ENCODE assay signal across 8 cellular contexts in genomic region chr17:50950002-50950877, GRCh38.
DNase-seq lines count a peak whose midpoint lies in the region; ATAC-seq, FAIRE-seq and TF ChIP-seq lines count a peak whose summit lies in the region.

No MANE protein-coding gene starts in this region.

- peak; percentile 95 to 96 for DNase-seq in A549 (ENCODE audit: low read depth in 1 of 2, low spot score in 1 of 2)
- peak; percentile 77 for DNase-seq in GM13977 (ENCODE audit: low spot score)
- peak; percentile 36 for DNase-seq in NCI-H1092 (lab: John Stamatoyannopoulos, UW)
- peak in 4 of 5 experiments; percentile 17 to 62 (median 22) for DNase-seq in T-helper 2 cell
- peak; percentile 80 to 89 (median 84) for DNase-seq in K562 (ENCODE audit: extremely low read depth in 1 of 4, low spot score in 3 of 4)
- peak; percentile 82 for DNase-seq in hepatocyte (ENCODE audit: low spot score)
- DNase-seq in renal cortical epithelial cell (ENCODE audit: low read depth), result peak; percentile 79

- intact Hi-C loops in K562 (cut with micrococcal nuclease), result loop anchor here (1.0 kb wide), 3 partner anchors 87 to 167 kb away; no protein-coding TSS in a partner anchor

- peak; percentile 87 for FAIRE-seq in A549 (lab: Jason Lieb, UNC)
- FAIRE-seq in K562 (lab: Jason Lieb, UNC), result no peak

- no peaks in the 10 kb centered on the region for H3K36me3 ChIP-seq in K562 (ENCODE audit: control insufficient read depth, insufficient read depth, low read length)
- no peaks in the 10 kb centered on the region for H3K36me3 ChIP-seq in hepatocyte (replicated peaks; ENCODE audit: insufficient read depth, low read depth)

- no peaks in the 10 kb centered on the region for H3K27me3 ChIP-seq in K562 (ENCODE audit: control insufficient read depth in 2 of 2, insufficient read depth in 2 of 2, low read length in 2 of 2)
- no peaks in the 10 kb centered on the region for H3K27me3 ChIP-seq in hepatocyte

- TF ChIP-seq EP300 in A549 (IDR thresholded peaks at IDR 0.05), result no peak
- TF ChIP-seq EP300 in K562 (IDR thresholded peaks at IDR 0.05; ENCODE audit: low read length), result no peak

- no peaks in the 10 kb centered on the region for H3K9me2 ChIP-seq in hepatocyte (replicated peaks; ENCODE audit: insufficient read depth)

- CTCF ChIA-PET in A549 (lab: Yijun Ruan, JAX), result interaction anchor here (0.6 to 28.2 kb wide), 56 partner anchors 8 to 467 kb away, joined by 3 to 1502 read pairs (median 4); partner anchors contain the start of genes NME1, SPATA20 and TOB1
- CTCF ChIA-PET in K562 (lab: Yijun Ruan, JAX; ENCODE audit: low intra/inter-chr PET ratio), result interaction anchor here (1.5 to 1.9 kb wide), 3 partner anchors 86 to 167 kb away, joined by 10 to 15 read pairs (median 11); no protein-coding TSS in a partner anchor

- H3K4me3 ChIP-seq in A549, result 0 out of 3 replicates have a peak overlapping the region, but pooled peaks have one; percentile 3
- peak overlapping the region; percentile 9 for H3K4me3 ChIP-seq in K562
- H3K4me3 ChIP-seq in hepatocyte, result no peak overlapping the region

- ATAC-seq in A549, result peak; percentile 79 to 84
- ATAC-seq in K562, result peak; percentile 93
- ATAC-seq in HG03280 (IDR thresholded peaks at IDR 0.05; ENCODE audit: unreplicated experiment), result no peak

- H3K9me1 ChIP-seq in K562 (ENCODE audit: control insufficient read depth, insufficient read depth, low read length), result no peaks in the 10 kb centered on the region

- POLR2A ChIA-PET in A549 (lab: Yijun Ruan, JAX), result interaction anchor here (0.5 to 18.7 kb wide), 7 partner anchors 15 to 106 kb away, joined by 4 to 648 read pairs (median 4); partner anchors contain the start of gene TOB1
- POLR2A ChIA-PET in K562 (lab: Yijun Ruan, JAX), result interaction anchor here (0.6 to 13.9 kb wide), 11 partner anchors 15 to 256 kb away, joined by 3 to 207 read pairs (median 3); partner anchors contain the start of gene TOB1

- H2AFZ ChIP-seq in K562 (ENCODE audit: low read depth, low read length), result peak overlapping the region; percentile 96
- peak overlapping the region; percentile 32 for H2AFZ ChIP-seq in hepatocyte

- H3K79me2 ChIP-seq in K562 (ENCODE audit: control insufficient read depth, insufficient read depth, low read length) (no peaks in the 10 kb centered on the region), hepatocyte (no peaks in the 10 kb centered on the region)

- TF ChIP-seq CTCF in A549 (IDR thresholded peaks at IDR 0.05), result peak; percentile 99
- TF ChIP-seq CTCF in GM13977 (IDR thresholded peaks at IDR 0.05; ENCODE audit: extremely low read depth, insufficient read depth, missing control alignments), result peak; percentile 89
- TF ChIP-seq CTCF in K562 (IDR thresholded peaks at IDR 0.05 in 2 of 3, conservative IDR thresholded peaks at IDR 0.05 in 1 of 3; ENCODE audit: insufficient read depth in 2 of 3, low read depth in 1 of 3, low read length in 3 of 3), result peak; percentile 88 to 93 (median 92)
- peak; percentile 76 for TF ChIP-seq CTCF in hepatocyte (IDR thresholded peaks at IDR 0.05; ENCODE audit: poor library complexity)

- WGBS in A549 (ENCODE audit: missing lambda C conversion rate), result 5% methylated on average over 21 of the region's 25 CpGs
- WGBS in K562 (ENCODE audit: insufficient coverage, low coverage, missing lambda C conversion rate), result 18% methylated on average over 25 of the region's 25 CpGs
- WGBS in hepatocyte (ENCODE audit: low lambda C conversion rate, missing lambda C conversion rate), result 29% methylated on average over 25 of the region's 25 CpGs

- H4K20me1 ChIP-seq in K562 (replicated peaks; ENCODE audit: control insufficient read depth, insufficient read depth, low read length), result no peaks in the 10 kb centered on the region
- H4K20me1 ChIP-seq in hepatocyte (ENCODE audit: insufficient read depth, poor library complexity, severe bottlenecking), result no peaks in the 10 kb centered on the region

- in situ Hi-C loops in GM13977 (cut with MboI; ENCODE audit: low pct_unique_long_range_greater_than_20kb, low sequenced_read_pairs, unreplicated experiment) (loop anchor here (10.0 kb wide), 1 partner anchor 165 kb away; no protein-coding TSS in a partner anchor), K562 (cut with MboI) (loop anchor here (5.0 to 10.0 kb wide), 2 partner anchors 88 to 405 kb away; partner anchors contain the start of gene SPATA20)

- H3K4me1 ChIP-seq in A549 (peaks cover 77% of the 10 kb centered on the region), K562 (replicated peaks in 1 of 2; ENCODE audit: control insufficient read depth in 2 of 2, insufficient read depth in 2 of 2, low read length in 2 of 2) (peaks cover 46 to 74% of the 10 kb centered on the region in 2 experiments), hepatocyte (ENCODE audit: insufficient read depth) (peaks cover 40% of the 10 kb centered on the region)

- TF ChIP-seq RAD21 in A549 (conservative IDR thresholded peaks at IDR 0.05 in 1 of 2, IDR thresholded peaks at IDR 0.05 in 1 of 2) (peak; percentile 100), K562 (CRISPR knock-in tag; conservative IDR thresholded peaks at IDR 0.05 in 1 of 2, IDR thresholded peaks at IDR 0.05 in 1 of 2) (peak; percentile 97 to 99)

- H3K4me2 ChIP-seq in A549, result peak overlapping the region; percentile 71
- peak overlapping the region; percentile 81 for H3K4me2 ChIP-seq in K562 (ENCODE audit: insufficient read depth, low read length)
- H3K4me2 ChIP-seq in hepatocyte, result peak overlapping the region; percentile 57

- H3K27ac ChIP-seq in A549 (peak overlapping the region; percentile 93 to 98), K562 (ENCODE audit: extremely low read depth, low read depth, low read length) (peak overlapping the region; percentile 73), hepatocyte (peak overlapping the region; percentile 89)

- TF ChIP-seq POLR2A in A549 (IDR thresholded peaks at IDR 0.05; ENCODE audit: low read length) (no peak), K562 (conservative IDR thresholded peaks at IDR 0.05) (no peak)

- no TSS peak for BruUV-seq in K562 (replicated peaks; lab: Mats Ljungman, UMichigan)

- H3K9ac ChIP-seq in K562 (ENCODE audit: insufficient read depth in 1 of 2, low read depth in 2 of 2, low read length in 2 of 2), result peak overlapping the region; percentile 40 to 85; a peak in 3 of 4 replicates

- H3K9me3 ChIP-seq in A549 (no peaks in the 10 kb centered on the region), K562 (replicated peaks; ENCODE audit: control insufficient read depth, insufficient read depth, low read depth, low read length) (no peaks in the 10 kb centered on the region), hepatocyte (ENCODE audit: low read depth) (no peaks in the 10 kb centered on the region)

TF ChIP-seq in A549, 52 proteins besides CTCF, POLR2A, EP300 and RAD21 (continues in another document):
- TF ChIP-seq KDM5A (IDR thresholded peaks at IDR 0.05), result no peak
- TF ChIP-seq NR3C1 (IDR thresholded peaks at IDR 0.05), result no peak
- peak in 1 of 2 experiments; percentile 47; a peak in 2 of 5 replicates for TF ChIP-seq JUN (IDR thresholded peaks at IDR 0.05)
- no peak for TF ChIP-seq CEBPB (IDR thresholded peaks at IDR 0.05)
- TF ChIP-seq FOSB (CRISPR knock-in tag; IDR thresholded peaks at IDR 0.05), result peak; percentile 51; the same call in 1 of the 2 replicates
- peak; percentile 68; the same call in 1 of the 2 replicates for TF ChIP-seq RARB (CRISPR knock-in tag; IDR thresholded peaks at IDR 0.05)
- TF ChIP-seq ESRRA (IDR thresholded peaks at IDR 0.05; ENCODE audit: borderline replicate concordance, low read length), result peak; percentile 75
- no peak; the same call in 1 of the 2 replicates for TF ChIP-seq NPAS2 (CRISPR knock-in tag; IDR thresholded peaks at IDR 0.05; ENCODE audit: borderline replicate concordance)
- no peak for TF ChIP-seq CHD2 (IDR thresholded peaks at IDR 0.05; ENCODE audit: low read length, partially characterized antibody)
- TF ChIP-seq FOSL2 (IDR thresholded peaks at IDR 0.05), result no peak
- peak; percentile 68 for TF ChIP-seq FOSL2 (CRISPR knock-in tag; IDR thresholded peaks at IDR 0.05)
- no peak for TF ChIP-seq ZFP36 (IDR thresholded peaks at IDR 0.05; ENCODE audit: borderline replicate concordance, partially characterized antibody)
- TF ChIP-seq CBX8 (IDR thresholded peaks at IDR 0.05), result no peak

TF ChIP-seq in K562, 482 proteins besides CTCF, POLR2A, EP300 and RAD21 (continues in another document):
- TF ChIP-seq ARID3A (IDR thresholded peaks at IDR 0.05; ENCODE audit: borderline replicate concordance, low read depth, low read length) (no peak), ZNF12 (CRISPR knock-in tag; IDR thresholded peaks at IDR 0.05) (no peak), ZNF586 (CRISPR knock-in tag; conservative IDR thresholded peaks at IDR 0.05) (no peak), LCOR (CRISPR knock-in tag; IDR thresholded peaks at IDR 0.05) (no peak; the same call in 1 of the 2 replicates), SMARCB1 (IDR thresholded peaks at IDR 0.05; ENCODE audit: insufficient read length, low read depth) (no peak), HMG20A (CRISPR knock-in tag; conservative IDR thresholded peaks at IDR 0.05) (no peak), SMC3 (conservative IDR thresholded peaks at IDR 0.05; ENCODE audit: insufficient read depth, low read depth, low read length) (peak; percentile 83), CREB3L1 (IDR thresholded peaks at IDR 0.05; ENCODE audit: borderline replicate concordance, low read depth) (0 out of 2 replicates have a peak, but pooled peaks have one; percentile 23), BMI1 (IDR thresholded peaks at IDR 0.05; ENCODE audit: low read length) (no peak)

Comparison
In these comparisons a context has a peak if more than half of its experiments do, and no peak if none do; other contexts are left out.
1. DNase-seq: peak in every context shown above with its lines; median percentile 96 in A549; 84 in K562; 82 in hepatocyte; 79 in renal cortical epithelial cell; 77 in GM13977; 36 in NCI-H1092; 22 in T-helper 2 cell.
2. Of the 35 proteins assayed by ChIP-seq in both K562 and A549: peak only in K562: HDAC2, MAZ and ZC3H11A; only in A549: HMGXB4 and RFX5; in both: CTCF, ESRRA, MAFK, MAX, RAD21 and SMC3; in neither: 21; mixed calls (peak in some experiments, not most) for 3.